ENCODE assay signal across 3 cellular contexts in the genomic region with DNA sequence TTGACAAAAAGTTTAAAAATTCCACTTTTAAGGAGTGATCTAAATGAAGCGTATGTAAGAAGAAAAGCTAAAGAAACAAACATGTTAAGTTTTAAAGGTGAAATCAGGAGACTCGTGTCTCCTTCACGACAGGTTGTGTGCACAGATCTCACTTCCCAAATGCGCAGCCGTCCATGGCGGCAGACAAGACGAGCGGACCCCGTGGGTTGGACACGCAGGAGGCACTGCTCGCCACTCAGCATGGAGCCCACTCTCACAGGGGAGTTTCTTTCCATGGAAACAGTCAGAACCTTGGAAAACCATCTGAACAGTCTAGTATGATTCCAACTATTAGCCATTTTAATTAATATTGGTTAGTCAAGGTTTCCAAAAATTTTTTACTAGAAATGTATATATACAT.
"Had no signal": no experiment of that assay in that cellular context is flagged by ENCODE, and none has a peak within 500 bp of the region (broad histone marks: within the 10 kb centered on the region; RNA-seq: fewer than 3 reads in every experiment).

No MANE protein-coding gene starts in this region.

- DNase-seq: GDM1, GF-D8 had no signal

- H3K4me3 ChIP-seq: GM12878 had no signal

- ATAC-seq: GM12878 had no signal
